ENCODE assay signal across 9 cellular contexts in the genomic region with DNA sequence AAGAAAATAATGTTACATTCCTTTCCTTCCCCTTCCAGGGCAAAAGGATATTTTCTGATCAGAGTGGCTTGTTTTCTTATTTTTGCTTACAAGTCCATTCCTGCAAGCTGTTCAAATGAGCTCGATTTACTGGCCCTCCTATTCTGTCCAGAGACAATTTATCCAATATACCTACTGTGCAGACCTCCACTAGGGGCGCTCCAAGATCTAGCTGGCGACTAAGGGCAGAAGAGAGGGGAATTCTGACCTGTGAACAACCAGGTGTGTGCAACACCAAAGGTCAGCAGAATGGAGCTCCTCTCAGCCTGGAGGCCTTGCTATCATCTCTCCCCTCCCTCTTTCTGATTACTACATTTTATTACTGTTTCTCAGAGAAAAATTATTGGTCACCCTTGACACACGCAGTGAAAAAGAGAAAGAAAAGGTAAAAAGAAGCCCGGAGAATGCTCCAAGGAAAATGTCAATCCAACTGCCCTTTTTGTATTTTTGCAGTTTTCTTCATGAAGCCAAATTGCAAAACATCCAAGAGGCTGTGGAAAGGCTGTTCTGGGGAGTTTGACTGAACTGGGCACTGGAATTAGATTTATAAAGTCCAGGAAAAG. TPM values are rescaled to one million over a fixed set of nuclear protein-coding genes. Genes with fewer than 3 reads are reported as not detected.
DNase-seq lines count a peak whose midpoint lies in the region; ATAC-seq and TF ChIP-seq lines count a peak whose summit lies in the region.
"Had no signal": no experiment of that assay in that cellular context is flagged by ENCODE, and none has a peak within 500 bp of the region (broad histone marks: within the 10 kb centered on the region; RNA-seq: fewer than 3 reads in every experiment).

No MANE protein-coding gene starts in this region.

- TF ChIP-seq CTCF in PC-3 (conservative IDR thresholded peaks at IDR 0.05; ENCODE audit: low read depth, low read length) = peak; percentile 63
- TF ChIP-seq CTCF in coronary artery (IDR thresholded peaks at IDR 0.05) = peak; percentile 11
- TF ChIP-seq CTCF in mucosa of descending colon (IDR thresholded peaks at IDR 0.05) = peak; percentile 49

- H3K4me1 ChIP-seq in PC-3 (ENCODE audit: insufficient read depth, low read length) (no peaks in the 10 kb centered on the region), mucosa of descending colon (ENCODE audit: low read depth) (peaks cover 2% of the 10 kb centered on the region)

- H4K20me1 ChIP-seq in PC-3 (ENCODE audit: low read length) = no peaks in the 10 kb centered on the region

- H3K4me2 ChIP-seq in PC-3 (ENCODE audit: low read length) = no peak overlapping the region
- H3K4me2 ChIP-seq: BLaER1 treated with 17β-estradiol and CSF1 and Interleukin-3, amounts not matched to agents 10 nM and 100 nM had no signal

- H3F3A ChIP-seq in PC-3 (ENCODE audit: low read length, unreplicated experiment) = no peaks in the 10 kb centered on the region

- H3K36me3 ChIP-seq in PC-3 (ENCODE audit: low read depth, low read length) = no peaks in the 10 kb centered on the region
- H3K36me3 ChIP-seq in mucosa of descending colon (ENCODE audit: low read depth) = no peaks in the 10 kb centered on the region
- H3K36me3 ChIP-seq: BLaER1 treated with 17β-estradiol and CSF1 and Interleukin-3, amounts not matched to agents 10 nM and 100 nM had no signal

- H2AFZ ChIP-seq in PC-3 (ENCODE audit: low read length) = no peak overlapping the region

- POLR2A ChIA-PET in PC-3 (lab: Charles Lee; ENCODE audit: unreplicated experiment) = no interaction called here

- H3K9ac ChIP-seq in PC-3 (ENCODE audit: low read length) = no peak overlapping the region
- H3K9ac ChIP-seq: BLaER1 treated with 17β-estradiol and CSF1 and Interleukin-3, amounts not matched to agents 10 nM and 100 nM had no signal

- no peaks in the 10 kb centered on the region for H3K9me3 ChIP-seq in PC-3 (ENCODE audit: low read length)
- no peaks in the 10 kb centered on the region for H3K9me3 ChIP-seq in mucosa of descending colon
- H3K9me3 ChIP-seq: BLaER1 treated with 17β-estradiol and CSF1 and Interleukin-3, amounts not matched to agents 10 nM and 100 nM had no signal

- BruUV-seq in PC-3 (replicated peaks; lab: Mats Ljungman, UMichigan) = no TSS peak

- ATAC-seq in PC-3 (no peak), mucosa of descending colon (peak; percentile 58), GM18873 (IDR thresholded peaks at IDR 0.05; ENCODE audit: low FRiP score, unreplicated experiment) (no peak)

- DNase-seq in NCI-H1417 (lab: John Stamatoyannopoulos, UW) (peak; percentile 39 to 72 (median 46)), NCI-H1417 treated with DMSO at 0.1 percent for 48 hours (lab: John Stamatoyannopoulos, UW) (no peak), HuH-7.5 (ENCODE audit: low spot score) (peak; percentile 39), PC-3 (peak; percentile 29), coronary artery (ENCODE audit: low spot score) (no peak), mucosa of descending colon (peak in 2 of 3 donors; percentile 30 to 69), mesenteric fat pad (ENCODE audit: low spot score) (no peak)

- H3K27me3 ChIP-seq in PC-3 (ENCODE audit: low read length) = peaks cover 22% of the 10 kb centered on the region

- H3K4me3 ChIP-seq in PC-3 (ENCODE audit: low read length) (no peak overlapping the region), coronary artery (no peak overlapping the region), mucosa of descending colon (no peak overlapping the region)
- H3K4me3 ChIP-seq: BLaER1 treated with 17β-estradiol and CSF1 and Interleukin-3, amounts not matched to agents 10 nM and 100 nM had no signal

- intact Hi-C loops in PC-3 (cut with micrococcal nuclease) (no loop called here), mucosa of descending colon (cut with DNase I, micrococcal nuclease) (no loop called here)

- CTCF ChIA-PET in PC-3 (lab: Charles Lee) = interaction anchor here (0.6 to 0.7 kb wide), 2 partner anchors 147 to 417 kb away, joined by 3 to 8 read pairs; no protein-coding TSS in a partner anchor

- H3K27ac ChIP-seq in PC-3 (ENCODE audit: low read length) (no peak overlapping the region), coronary artery (no peak overlapping the region)
- H3K27ac ChIP-seq: BLaER1 treated with 17β-estradiol and CSF1 and Interleukin-3, amounts not matched to agents 10 nM and 100 nM had no signal

- no peaks in the 10 kb centered on the region for H3K9me2 ChIP-seq in PC-3 (replicated peaks; ENCODE audit: low read length)

- no peaks in the 10 kb centered on the region for H3K79me2 ChIP-seq in PC-3 (ENCODE audit: low read length)

RNA-seq across cellular contexts. Expression of gene SEZ6L, which starts 3.2 kb away (rescaled TPM):
- total RNA-seq in PC-3 (2014; rRNA removed) (not detected in 2 replicates), mucosa of descending colon (1 to 10 TPM in 1 of 3 donors, under 1 TPM in 1, not detected in 1; 0.09 to 2.0 TPM), mesenteric fat pad (not detected)

Comparison
In these comparisons a context has a peak if more than half of its experiments do, and no peak if none do; other contexts are left out.
1. DNase-seq: peak in NCI-H1417 (3 of 3), HuH-7.5 (single experiment), PC-3 (single experiment) and mucosa of descending colon (2 of 3); none in NCI-H1417 treated with DMSO at 0.1 percent for 48 hours (single experiment), coronary artery (single experiment) and mesenteric fat pad (single experiment).
2. CTCF ChIP-seq: peak in every context shown above with its lines; median percentile 63 in PC-3; 49 in mucosa of descending colon; 11 in coronary artery.